ENCODE assay signal across 19 cellular contexts in genomic region chr5:149811453-149811852, GRCh38.
DNase-seq lines count a peak whose midpoint lies in the region; ATAC-seq and TF ChIP-seq lines count a peak whose summit lies in the region.
"Had no signal": no experiment of that assay in that cellular context is flagged by ENCODE, and none has a peak within 500 bp of the region (broad histone marks: within the 10 kb centered on the region; RNA-seq: fewer than 3 reads in every experiment).

No MANE protein-coding gene starts in this region.

- no peak overlapping the region for H3K9ac ChIP-seq in parathyroid adenoma

- no peaks in the 10 kb centered on the region for H3K9me3 Mint-ChIP-seq in stimulated activated memory B cell treated with anti-CD40 and anti-IgM and Interleukin-4, amounts not matched to agents 10 μg/mL and 1 μg/mL and 100 μg/mL, for 72 hours
- H3K9me3 Mint-ChIP-seq in activated CD4-positive, alpha-beta memory T cell treated with anti-CD3 and anti-CD28 coated beads, Interleukin-2, amount 10 ng/mL, durations not matched to agents 7 days and 5 days, result no peaks in the 10 kb centered on the region
- H3K9me3 Mint-ChIP-seq: CD4-positive, alpha-beta T cell had no signal

- intact Hi-C loops in Right ventricle myocardium inferior (cut with DNase I), result no loop called here
- intact Hi-C loops in Right ventricle myocardium superior (cut with DNase I), result loop anchor here (5.0 kb wide), 1 partner anchor 39 kb away; no protein-coding TSS in a partner anchor

- peak overlapping the region; percentile 29 for H3K27ac Mint-ChIP-seq in stimulated activated memory B cell treated with anti-CD40 and anti-IgM and Interleukin-4, amounts not matched to agents 10 μg/mL and 1 μg/mL and 100 μg/mL, for 72 hours
- H3K27ac Mint-ChIP-seq in activated CD4-positive, alpha-beta memory T cell treated with anti-CD3 and anti-CD28 coated beads, Interleukin-2, amount 10 ng/mL, durations not matched to agents 7 days and 5 days, result no peak overlapping the region
- H3K27ac Mint-ChIP-seq: B cell; CD4-positive, alpha-beta T cell had no signal

- CTCF ChIA-PET in activated CD4-positive, alpha-beta memory T cell treated with anti-CD3 and anti-CD28 coated beads, Interleukin-2, amount 10 ng/mL, durations not matched to agents 7 days and 5 days (lab: Charles Lee), result no interaction called here

- peaks cover 20% of the 10 kb centered on the region for H3K4me1 Mint-ChIP-seq in stimulated activated memory B cell treated with anti-CD40 and anti-IgM and Interleukin-4, amounts not matched to agents 10 μg/mL and 1 μg/mL and 100 μg/mL, for 72 hours
- no peaks in the 10 kb centered on the region for H3K4me1 Mint-ChIP-seq in activated CD4-positive, alpha-beta memory T cell treated with anti-CD3 and anti-CD28 coated beads, Interleukin-2, amount 10 ng/mL, durations not matched to agents 7 days and 5 days
- H3K4me1 Mint-ChIP-seq: B cell had no signal

- no peak overlapping the region for H3K4me3 Mint-ChIP-seq in stimulated activated memory B cell treated with anti-CD40 and anti-IgM and Interleukin-4, amounts not matched to agents 10 μg/mL and 1 μg/mL and 100 μg/mL, for 72 hours
- no peak overlapping the region for H3K4me3 Mint-ChIP-seq in activated CD4-positive, alpha-beta memory T cell treated with anti-CD3 and anti-CD28 coated beads, Interleukin-2, amount 10 ng/mL, durations not matched to agents 7 days and 5 days
- H3K4me3 Mint-ChIP-seq: B cell; CD4-positive, alpha-beta T cell had no signal

- POLR2A ChIA-PET in activated CD4-positive, alpha-beta memory T cell treated with anti-CD3 and anti-CD28 coated beads, Interleukin-2, amount 10 ng/mL, durations not matched to agents 7 days and 5 days (lab: Charles Lee), result no interaction called here

- peaks cover 12% of the 10 kb centered on the region for H3K79me2 ChIP-seq in parathyroid adenoma

- H3K9me3 ChIP-seq in parathyroid adenoma (ENCODE audit: control insufficient read depth, low read length), result no peaks in the 10 kb centered on the region

- peak; percentile 9 for DNase-seq in Right ventricle myocardium inferior (ENCODE audit: missing footprints)
- no peak for DNase-seq in Right ventricle myocardium superior
- DNase-seq in DMS153 (lab: John Stamatoyannopoulos, UW), result no peak
- no peak for DNase-seq in NCI-H1417 treated with DMSO at 0.1 percent for 48 hours (lab: John Stamatoyannopoulos, UW)
- no peak for DNase-seq in activated CD4-positive, alpha-beta memory T cell treated with anti-CD3 and anti-CD28 coated beads, Interleukin-2, amount 10 ng/mL, durations not matched to agents 7 days and 5 days
- DNase-seq: CD4-positive, alpha-beta T cell; DMS53; H7; Kasumi-1; NCI-H1105 treated with DMSO at 0.1 percent for 48 hours; NCI-H187; NCI-H524 treated with DMSO at 0.1 percent for 48 hours; SHP77 had no signal

- H3K4me3 ChIP-seq in parathyroid adenoma (ENCODE audit: low read depth, low read length), result no peak overlapping the region

- peak overlapping the region; percentile 81 for H2AFZ ChIP-seq in parathyroid adenoma

- no peaks in the 10 kb centered on the region for H3K27me3 Mint-ChIP-seq in stimulated activated memory B cell treated with anti-CD40 and anti-IgM and Interleukin-4, amounts not matched to agents 10 μg/mL and 1 μg/mL and 100 μg/mL, for 72 hours
- H3K27me3 Mint-ChIP-seq in activated CD4-positive, alpha-beta memory T cell treated with anti-CD3 and anti-CD28 coated beads, Interleukin-2, amount 10 ng/mL, durations not matched to agents 7 days and 5 days, result no peaks in the 10 kb centered on the region
- H3K27me3 Mint-ChIP-seq: B cell; CD4-positive, alpha-beta T cell had no signal

- H3K4me1 ChIP-seq in parathyroid adenoma, result peaks cover 59% of the 10 kb centered on the region

- H3K36me3 Mint-ChIP-seq in stimulated activated memory B cell treated with anti-CD40 and anti-IgM and Interleukin-4, amounts not matched to agents 10 μg/mL and 1 μg/mL and 100 μg/mL, for 72 hours, result peaks cover 19% of the 10 kb centered on the region
- H3K36me3 Mint-ChIP-seq in activated CD4-positive, alpha-beta memory T cell treated with anti-CD3 and anti-CD28 coated beads, Interleukin-2, amount 10 ng/mL, durations not matched to agents 7 days and 5 days (ENCODE audit: low read depth), result no peaks in the 10 kb centered on the region

- no peaks in the 10 kb centered on the region for H3K27me3 ChIP-seq in parathyroid adenoma (ENCODE audit: control insufficient read depth, insufficient read depth, low read length)

- H3K36me3 ChIP-seq in parathyroid adenoma (ENCODE audit: control insufficient read depth, insufficient read depth, low read length), result no peaks in the 10 kb centered on the region

- H3K27ac ChIP-seq in parathyroid adenoma, result peak overlapping the region; percentile 86
- H3K27ac ChIP-seq: 22Rv1 had no signal

- no peak for ATAC-seq in Right ventricle myocardium inferior
- ATAC-seq in Right ventricle myocardium superior (ENCODE audit: poor library complexity), result no peak
- peak; percentile 61 for ATAC-seq in HG02798 (IDR thresholded peaks at IDR 0.05; ENCODE audit: poor library complexity, unreplicated experiment)
- no peak for ATAC-seq in stimulated activated memory B cell treated with anti-CD40 and anti-IgM and Interleukin-4, amounts not matched to agents 10 μg/mL and 1 μg/mL and 100 μg/mL, for 72 hours
- ATAC-seq: Panc1 had no signal

- no peak for TF ChIP-seq CTCF in parathyroid adenoma (IDR thresholded peaks at IDR 0.05)

- H3K4me2 ChIP-seq in parathyroid adenoma (ENCODE audit: low read length), result no peak overlapping the region
